In genomic region chr7:101882595-101883564, GRCh38 we compare ENCODE assay signal across 8 cellular contexts.
DNase-seq lines count a peak whose midpoint lies in the region; ATAC-seq and TF ChIP-seq lines count a peak whose summit lies in the region.

No MANE protein-coding gene starts in this region.

- H3F3A ChIP-seq in OCI-LY1 (ENCODE audit: insufficient read depth, low read length), result 0 out of 2 replicates have a peak, but pooled peaks cover 10% of the 10 kb centered on the region

- no peaks in the 10 kb centered on the region for H3K9me3 Mint-ChIP-seq in activated T-cell treated with anti-CD3 and anti-CD28 coated beads, Interleukin-2, amount 50 U/mL, for 24 hours

- no peaks in the 10 kb centered on the region for H3K36me3 Mint-ChIP-seq in activated T-cell treated with anti-CD3 and anti-CD28 coated beads, Interleukin-2, amount 50 U/mL, for 24 hours (ENCODE audit: low read depth)

- no peak overlapping the region for H2AFZ ChIP-seq in OCI-LY1 (ENCODE audit: low read length)

- peak; percentile 70 for DNase-seq in HEK293T (ENCODE audit: extremely low spot score)
- peak; percentile 99 for DNase-seq in dermis microvascular lymphatic vessel endothelial cell (ENCODE audit: low read depth in 2 of 2)
- peak; percentile 80 to 93 (median 85) for DNase-seq in right lobe of liver
- peak; percentile 51 to 84 for DNase-seq in tibial nerve (ENCODE audit: low spot score in 2 of 2)
- no peak for DNase-seq in activated gamma-delta T cell treated with Interleukin-2 at 50 U/mL for 16 hours
- no peak for DNase-seq in stimulated activated CD4-positive, alpha-beta T cell treated with anti-CD3 and anti-CD28 coated beads, Interleukin-12 subunit alpha, Interleukin-12 subunit beta, amount 100 ng/mL, for 4 hours
- no peak for DNase-seq in activated T-cell treated with anti-CD3 and anti-CD28 coated beads, Interleukin-2, amount 50 U/mL, for 24 hours

- H4K20me1 ChIP-seq in OCI-LY1 (ENCODE audit: insufficient read depth, low read length), result peaks cover 3% of the 10 kb centered on the region; the same call in 1 of the 2 replicates

- H3K9ac ChIP-seq in OCI-LY1 (ENCODE audit: low read length), result no peak overlapping the region

- H3K27ac Mint-ChIP-seq in activated T-cell treated with anti-CD3 and anti-CD28 coated beads, Interleukin-2, amount 50 U/mL, for 24 hours, result no peak overlapping the region

- H3K4me1 ChIP-seq in OCI-LY1 (ENCODE audit: insufficient read depth, low read length, severe bottlenecking) (peaks cover 98% of the 10 kb centered on the region), right lobe of liver (peaks cover 0 to 48% (median 14%) of the 10 kb centered on the region in 4 donors), tibial nerve (peaks cover 0 to 65% (median 14%) of the 10 kb centered on the region in 4 donors)

- TF ChIP-seq POLR2A in right lobe of liver (IDR thresholded peaks at IDR 0.05) (peak; percentile 60), tibial nerve (IDR thresholded peaks at IDR 0.05) (no peak)

- H3K4me2 ChIP-seq in OCI-LY1 (ENCODE audit: low read length), result peak overlapping the region; percentile 10; the same call in 1 of the 2 replicates

- H3K27me3 ChIP-seq in OCI-LY1 (ENCODE audit: insufficient read depth, low read length) (no peaks in the 10 kb centered on the region), right lobe of liver (no peaks in the 10 kb centered on the region), tibial nerve (no peaks in the 10 kb centered on the region)

- H3K27me3 Mint-ChIP-seq in activated T-cell treated with anti-CD3 and anti-CD28 coated beads, Interleukin-2, amount 50 U/mL, for 24 hours, result no peaks in the 10 kb centered on the region

- H3K36me3 ChIP-seq in OCI-LY1 (ENCODE audit: insufficient read depth, low read length) (peaks cover 26% of the 10 kb centered on the region; the same call in 1 of the 2 replicates), right lobe of liver (no peaks in the 10 kb centered on the region), tibial nerve (no peaks in the 10 kb centered on the region)

- peak; percentile 25 to 83 for TF ChIP-seq EP300 in tibial nerve (IDR thresholded peaks at IDR 0.05)

- H3K9me2 ChIP-seq in OCI-LY1 (ENCODE audit: low read depth, low read length), result no peaks in the 10 kb centered on the region

- TF ChIP-seq CTCF in OCI-LY1 (IDR thresholded peaks at IDR 0.05; ENCODE audit: low read length) (no peak), right lobe of liver (IDR thresholded peaks at IDR 0.05) (no peak), tibial nerve (IDR thresholded peaks at IDR 0.05) (no peak)

- CTCF ChIA-PET in HEK293T (lab: Yijun Ruan, JAX), result interaction anchor here (0.6 to 1.3 kb wide), 3 partner anchors 16 to 163 kb away, joined by 3 read pairs; no protein-coding TSS in a partner anchor

- intact Hi-C loops in right lobe of liver (cut with DNase I), result no loop called here

- POLR2A ChIA-PET in HEK293T (lab: Yijun Ruan, JAX), result no interaction called here

- H3K4me3 ChIP-seq in OCI-LY1 (ENCODE audit: low read depth, low read length, poor library complexity, severe bottlenecking) (no peak overlapping the region), right lobe of liver (no peak overlapping the region), tibial nerve (no peak overlapping the region)

- H3K4me3 Mint-ChIP-seq in activated T-cell treated with anti-CD3 and anti-CD28 coated beads, Interleukin-2, amount 50 U/mL, for 24 hours, result no peak overlapping the region

- no peaks in the 10 kb centered on the region for H3K9me3 ChIP-seq in OCI-LY1 (ENCODE audit: low read length)
- no peaks in the 10 kb centered on the region for H3K9me3 ChIP-seq in right lobe of liver
- H3K9me3 ChIP-seq in tibial nerve, result no peaks in the 10 kb centered on the region

- H3K27ac ChIP-seq in OCI-LY1 (ENCODE audit: low read depth, low read length, poor library complexity, severe bottlenecking) (peak overlapping the region; percentile 70), right lobe of liver (peak overlapping the region; percentile 86 to 88 (median 87)), tibial nerve (peak overlapping the region; percentile 10 to 83 (median 64))

- peaks cover 97% of the 10 kb centered on the region for H3K79me2 ChIP-seq in OCI-LY1 (ENCODE audit: insufficient read depth, low read length)

- peaks cover 38% of the 10 kb centered on the region for H3K4me1 Mint-ChIP-seq in activated T-cell treated with anti-CD3 and anti-CD28 coated beads, Interleukin-2, amount 50 U/mL, for 24 hours (ENCODE audit: low read depth)

- WGBS in right lobe of liver (ENCODE audit: insufficient coverage, low coverage, low lambda C conversion rate, missing lambda C conversion rate), result 9% methylated on average over 14 of the region's 18 CpGs
- 27 to 32% methylated on average over 18 of the region's 18 CpGs for WGBS in tibial nerve, 2 donors

- ATAC-seq in right lobe of liver, result peak; percentile 87 to 92 (median 90)

TF ChIP-seq in HEK293T, 16 proteins besides CTCF, POLR2A, EP300 and RAD21:
- TF ChIP-seq CTBP1 (IDR thresholded peaks at IDR 0.05; ENCODE audit: borderline replicate concordance) (0 out of 2 replicates have a peak, but pooled peaks have one; percentile 5), FOXA1 (IDR thresholded peaks at IDR 0.05) (no peak), SP1 (IDR thresholded peaks at IDR 0.05) (no peak)
- TF ChIP-seq, protein P1, sequence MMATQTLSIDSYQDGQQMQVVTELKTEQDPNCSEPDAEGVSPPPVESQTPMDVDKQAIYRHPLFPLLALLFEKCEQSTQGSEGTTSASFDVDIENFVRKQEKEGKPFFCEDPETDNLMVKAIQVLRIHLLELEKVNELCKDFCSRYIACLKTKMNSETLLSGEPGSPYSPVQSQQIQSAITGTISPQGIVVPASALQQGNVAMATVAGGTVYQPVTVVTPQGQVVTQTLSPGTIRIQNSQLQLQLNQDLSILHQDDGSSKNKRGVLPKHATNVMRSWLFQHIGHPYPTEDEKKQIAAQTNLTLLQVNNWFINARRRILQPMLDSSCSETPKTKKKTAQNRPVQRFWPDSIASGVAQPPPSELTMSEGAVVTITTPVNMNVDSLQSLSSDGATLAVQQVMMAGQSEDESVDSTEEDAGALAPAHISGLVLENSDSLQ (IDR thresholded peaks at IDR 0.05), result peak; percentile 90
TF ChIP-seq in HEK293T: peak in this region for 2.

Comparison
In these comparisons a context has a peak if more than half of its experiments do, and no peak if none do; other contexts are left out.
1. DNase-seq: peak in HEK293T (single experiment), dermis microvascular lymphatic vessel endothelial cell (2 of 2), right lobe of liver (3 of 3) and tibial nerve (2 of 2); none in activated gamma-delta T cell treated with Interleukin-2 at 50 U/mL for 16 hours (single experiment), stimulated activated CD4-positive, alpha-beta T cell treated with anti-CD3 and anti-CD28 coated beads, Interleukin-12 subunit alpha, Interleukin-12 subunit beta, amount 100 ng/mL, for 4 hours (single experiment) and activated T-cell treated with anti-CD3 and anti-CD28 coated beads, Interleukin-2, amount 50 U/mL, for 24 hours (single experiment).
2. Peak in every context shown above with its lines, with median percentiles within 50 percentile points of each other: H3K27ac ChIP-seq.